Comparison of ENCODE assay signal across 1 cellular context in genomic region chr9:106684940-106685695, GRCh38.
TF ChIP-seq lines count a peak whose summit lies in the region.

No MANE protein-coding gene starts in this region.

TF ChIP-seq in WTC11, 78 proteins besides CTCF, POLR2A, EP300 and RAD21:
- TF ChIP-seq ZNF121 (CRISPR knock-in tag; IDR thresholded peaks at IDR 0.05) = 0 out of 2 replicates have a peak, but pooled peaks have one; percentile 2
- TF ChIP-seq ZNF671 (CRISPR knock-in tag; IDR thresholded peaks at IDR 0.05) = no peak
